In genomic region chr7:27435461-27435860, GRCh38 we compare ENCODE assay signal across 22 cellular contexts.
DNase-seq lines count a peak whose midpoint lies in the region; ATAC-seq and TF ChIP-seq lines count a peak whose summit lies in the region.
"Had no signal": no experiment of that assay in that cellular context is flagged by ENCODE, and none has a peak within 500 bp of the region (broad histone marks: within the 10 kb centered on the region; RNA-seq: fewer than 3 reads in every experiment).

No MANE protein-coding gene starts in this region.

- H2BK120ac ChIP-seq in mesenchymal stem cell (ENCODE audit: low read depth, low read length): no peak overlapping the region

- WGBS in mesenchymal stem cell: 57% methylated on average over 3 of the region's 3 CpGs
- WGBS in right cardiac atrium: 60% methylated on average over 3 of the region's 3 CpGs

- H3K27ac ChIP-seq in mesenchymal stem cell (ENCODE audit: low read length, poor library complexity, severe bottlenecking) (no peak overlapping the region), right cardiac atrium (ENCODE audit: low read length) (no peak overlapping the region)
- H3K27ac ChIP-seq: Peyer's patch, uterus had no signal

- no peak overlapping the region for H2BK5ac ChIP-seq in mesenchymal stem cell (ENCODE audit: low read depth, low read length, poor library complexity, severe bottlenecking)

- ATAC-seq in WTC11 (no peak; the same call in 1 of the 2 replicates), right cardiac atrium (no peak)
- ATAC-seq: left ventricle myocardium superior; stimulated activated naive CD8-positive, alpha-beta T cell treated with anti-CD3 and anti-CD28 coated beads, Interleukin-15, amount 100 ng/mL, for 72 hours had no signal

- intact Hi-C loops in right cardiac atrium (cut with DNase I): no loop called here

- H3K4me1 ChIP-seq in mesenchymal stem cell (ENCODE audit: control insufficient read depth, insufficient read depth, low read depth, low read length) (peaks cover 1% of the 10 kb centered on the region), right cardiac atrium (ENCODE audit: control insufficient read depth, insufficient read depth, low read length) (no peaks in the 10 kb centered on the region)
- H3K4me1 ChIP-seq: Peyer's patch, uterus had no signal

- in situ Hi-C loops in astrocyte of the spinal cord (cut with HindIII; ENCODE audit: low sequenced_read_pairs): no loop called here

- H3K36me3 Mint-ChIP-seq in WTC11: no peaks in the 10 kb centered on the region
- H3K36me3 Mint-ChIP-seq: activated CD4-positive, alpha-beta memory T cell treated with anti-CD3 and anti-CD28 coated beads for 36 hours; activated naive CD8-positive, alpha-beta T cell treated with anti-CD3 and anti-CD28 coated beads, Interleukin-2, amount 10 ng/mL, durations not matched to agents 7 days and 5 days had no signal

- no peak overlapping the region for H4K91ac ChIP-seq in mesenchymal stem cell (ENCODE audit: low read length)

- H3K4me1 Mint-ChIP-seq in WTC11: peaks cover 28% of the 10 kb centered on the region
- H3K4me1 Mint-ChIP-seq: activated naive CD8-positive, alpha-beta T cell treated with anti-CD3 and anti-CD28 coated beads, Interleukin-2, amount 10 ng/mL, durations not matched to agents 7 days and 5 days; stimulated activated naive CD8-positive, alpha-beta T cell treated with anti-CD3 and anti-CD28 coated beads, Interleukin-15, amount 100 ng/mL, for 72 hours had no signal

- no peak overlapping the region for H2BK15ac ChIP-seq in mesenchymal stem cell (ENCODE audit: low read depth, poor library complexity, severe bottlenecking)

- H3K9me3 ChIP-seq in mesenchymal stem cell (ENCODE audit: control insufficient read depth, low read length) (no peaks in the 10 kb centered on the region), right cardiac atrium (ENCODE audit: control insufficient read depth, low read length) (no peaks in the 10 kb centered on the region)
- H3K9me3 ChIP-seq: Peyer's patch, uterus had no signal

- no peak overlapping the region for H4K8ac ChIP-seq in mesenchymal stem cell (ENCODE audit: low read length)

- no peak for TF ChIP-seq CTCF in astrocyte of the spinal cord (IDR thresholded peaks at IDR 0.05; ENCODE audit: low read depth, low read length)
- TF ChIP-seq CTCF in WTC11 (IDR thresholded peaks at IDR 0.05): no peak

- H3K9me3 Mint-ChIP-seq in WTC11: no peaks in the 10 kb centered on the region
- H3K9me3 Mint-ChIP-seq: activated CD4-positive, alpha-beta memory T cell treated with anti-CD3 and anti-CD28 coated beads for 36 hours; activated naive CD8-positive, alpha-beta T cell treated with anti-CD3 and anti-CD28 coated beads, Interleukin-2, amount 10 ng/mL, durations not matched to agents 7 days and 5 days; stimulated activated naive CD8-positive, alpha-beta T cell treated with anti-CD3 and anti-CD28 coated beads, Interleukin-15, amount 100 ng/mL, for 72 hours had no signal

- H3K79me1 ChIP-seq in mesenchymal stem cell (replicated peaks; ENCODE audit: low read length, poor library complexity, severe bottlenecking): no peaks in the 10 kb centered on the region

- H3K27me3 ChIP-seq in mesenchymal stem cell (ENCODE audit: control insufficient read depth in 1 of 2, insufficient read depth in 1 of 2, low read length in 2 of 2) (peaks cover 0 to 12% of the 10 kb centered on the region in 2 experiments), right cardiac atrium (ENCODE audit: control insufficient read depth, insufficient read depth) (no peaks in the 10 kb centered on the region)
- H3K27me3 ChIP-seq: Peyer's patch, uterus had no signal

- H3K4ac ChIP-seq in mesenchymal stem cell (ENCODE audit: low read depth in 1 of 2, low read length in 2 of 2): no peak overlapping the region

- peak overlapping the region in 1 of 2 experiments; percentile 67 for H3K14ac ChIP-seq in mesenchymal stem cell (ENCODE audit: low read length in 2 of 2)

- H2AFZ ChIP-seq in mesenchymal stem cell (ENCODE audit: low read depth, low read length): no peak overlapping the region

- CTCF ChIA-PET in WTC11 (lab: Charles Lee): interaction anchor here (1.0 to 1.9 kb wide), 2 partner anchors 14 to 170 kb away, joined by 6 to 11 read pairs; no protein-coding TSS in a partner anchor

- H3K4me3 ChIP-seq in astrocyte of the spinal cord (ENCODE audit: low read depth, low read length) (no peak overlapping the region), mesenchymal stem cell (ENCODE audit: insufficient read depth in 1 of 2, low read depth in 1 of 2, low read length in 2 of 2) (no peak overlapping the region), right cardiac atrium (ENCODE audit: low read length) (no peak overlapping the region)
- H3K4me3 ChIP-seq: Peyer's patch, uterus had no signal

- no peak overlapping the region for H3K9ac ChIP-seq in mesenchymal stem cell (ENCODE audit: low read length)

- no peaks in the 10 kb centered on the region for H3K36me3 ChIP-seq in mesenchymal stem cell (ENCODE audit: control insufficient read depth in 1 of 2, insufficient read depth in 2 of 2, low read depth in 1 of 2, low read length in 2 of 2)
- H3K36me3 ChIP-seq: Peyer's patch, uterus had no signal

- DNase-seq in AG08395 (ENCODE audit: low spot score) (peak; percentile 12), H4 (ENCODE audit: low spot score) (peak; percentile 68), astrocyte of the spinal cord (ENCODE audit: low read depth, low spot score) (peak; percentile 18), mesenchymal stem cell (peak; percentile 64), WTC11 (ENCODE audit: low spot score) (no peak), SIG-M5 (lab: John Stamatoyannopoulos, UW) (no peak), right cardiac atrium (no peak)
- DNase-seq in activated CD4-positive, alpha-beta T cell treated with anti-CD3 and anti-CD28 coated beads, Interleukin-2, amount 50 U/mL, for 1 hour: no peak
- DNase-seq: activated CD4-positive, alpha-beta memory T cell treated with anti-CD3 and anti-CD28 coated beads for 36 hours; activated naive CD8-positive, alpha-beta T cell treated with anti-CD3 and anti-CD28 coated beads, Interleukin-2, amount 10 ng/mL, durations not matched to agents 7 days and 5 days; caudate nucleus; effector CD8-positive, alpha-beta T cell; foreskin melanocyte; left ventricle myocardium superior; MV-4-11; NCI-H1930; NCI-H774; Peyer's patch; stimulated activated CD4-positive, alpha-beta T cell treated with anti-CD3 and anti-CD28 coated beads, Interleukin-15, amount 100 ng/mL, for 24 hours; stimulated activated naive CD8-positive, alpha-beta T cell treated with anti-CD3 and anti-CD28 coated beads, Interleukin-15, amount 100 ng/mL, for 72 hours; uterus had no signal

- H3K27ac Mint-ChIP-seq in WTC11: no peak overlapping the region
- H3K27ac Mint-ChIP-seq: activated CD4-positive, alpha-beta memory T cell treated with anti-CD3 and anti-CD28 coated beads for 36 hours; activated naive CD8-positive, alpha-beta T cell treated with anti-CD3 and anti-CD28 coated beads, Interleukin-2, amount 10 ng/mL, durations not matched to agents 7 days and 5 days; B cell; stimulated activated naive CD8-positive, alpha-beta T cell treated with anti-CD3 and anti-CD28 coated beads, Interleukin-15, amount 100 ng/mL, for 72 hours had no signal

- H3K23ac ChIP-seq in mesenchymal stem cell (ENCODE audit: low read length in 2 of 2): no peak overlapping the region

- H2BK12ac ChIP-seq in mesenchymal stem cell (ENCODE audit: low read length in 2 of 2): peak overlapping the region in 1 of 2 experiments; percentile 23

- no peak overlapping the region for H3K18ac ChIP-seq in mesenchymal stem cell (ENCODE audit: low read depth in 1 of 2, low read length in 2 of 2)

- POLR2A ChIA-PET in WTC11 (lab: Charles Lee): no interaction called here

- H3K4me3 Mint-ChIP-seq in WTC11: no peak overlapping the region
- H3K4me3 Mint-ChIP-seq: activated CD4-positive, alpha-beta memory T cell treated with anti-CD3 and anti-CD28 coated beads for 36 hours; activated naive CD8-positive, alpha-beta T cell treated with anti-CD3 and anti-CD28 coated beads, Interleukin-2, amount 10 ng/mL, durations not matched to agents 7 days and 5 days; B cell; stimulated activated naive CD8-positive, alpha-beta T cell treated with anti-CD3 and anti-CD28 coated beads, Interleukin-15, amount 100 ng/mL, for 72 hours had no signal

- H2AK5ac ChIP-seq in mesenchymal stem cell (ENCODE audit: low read length, severe bottlenecking): no peak overlapping the region

- no peaks in the 10 kb centered on the region for H3K27me3 Mint-ChIP-seq in WTC11 (ENCODE audit: low read depth)

- H3K4me2 ChIP-seq in mesenchymal stem cell (ENCODE audit: low read length, poor library complexity, severe bottlenecking): no peak overlapping the region

TF ChIP-seq in WTC11, 78 proteins besides CTCF, POLR2A, EP300 and RAD21 (continues in another document):
- TF ChIP-seq ZNF281 (CRISPR knock-in tag; IDR thresholded peaks at IDR 0.05) (no peak), GRHL2 (CRISPR knock-in tag; IDR thresholded peaks at IDR 0.05; ENCODE audit: insufficient replicate concordance, severe bottlenecking) (no peak), GABPB1 (CRISPR knock-in tag; IDR thresholded peaks at IDR 0.05) (no peak), NFYB (CRISPR knock-in tag; conservative IDR thresholded peaks at IDR 0.05; ENCODE audit: low read depth) (no peak), IRF2 (CRISPR knock-in tag; IDR thresholded peaks at IDR 0.05; ENCODE audit: borderline replicate concordance, low read depth) (no peak), ZNF219 (CRISPR knock-in tag; IDR thresholded peaks at IDR 0.05; ENCODE audit: borderline replicate concordance) (no peak), MYBL2 (CRISPR knock-in tag; IDR thresholded peaks at IDR 0.05) (no peak)

Comparison
In these comparisons a context has a peak if more than half of its experiments do, and no peak if none do; other contexts are left out.
1. DNase-seq: peak in AG08395 (single experiment), H4 (single experiment), astrocyte of the spinal cord (single experiment) and mesenchymal stem cell (single experiment); none in WTC11 (single experiment), SIG-M5 (single experiment), activated CD4-positive, alpha-beta T cell treated with anti-CD3 and anti-CD28 coated beads, Interleukin-2, amount 50 U/mL, for 1 hour (single experiment) and right cardiac atrium (0 of 3).